In genomic region chr7:69898189-69898588, GRCh38 we compare ENCODE assay signal across 12 cellular contexts.
DNase-seq lines count a peak whose midpoint lies in the region; ATAC-seq and TF ChIP-seq lines count a peak whose summit lies in the region.
"Had no signal": no experiment of that assay in that cellular context is flagged by ENCODE, and none has a peak within 500 bp of the region (broad histone marks: within the 10 kb centered on the region; RNA-seq: fewer than 3 reads in every experiment).

No MANE protein-coding gene starts in this region.

- peaks cover 96% of the 10 kb centered on the region for H4K20me1 ChIP-seq in BLaER1

- H3K4me3 ChIP-seq in BLaER1, result no peak overlapping the region

- H3K36me3 ChIP-seq in BLaER1, result peaks cover 24% of the 10 kb centered on the region

- no peaks in the 10 kb centered on the region for H3K36me3 Mint-ChIP-seq in mesothelial cell of epicardium
- no peaks in the 10 kb centered on the region for H3K36me3 Mint-ChIP-seq in activated CD8-positive, alpha-beta T cell treated with anti-CD3 and anti-CD28 coated beads for 36 hours (ENCODE audit: low read depth)

- peaks cover 9% of the 10 kb centered on the region for H3K4me1 Mint-ChIP-seq in mesothelial cell of epicardium
- no peaks in the 10 kb centered on the region for H3K4me1 Mint-ChIP-seq in activated CD8-positive, alpha-beta T cell treated with anti-CD3 and anti-CD28 coated beads for 36 hours (ENCODE audit: low read depth)

- H3K27ac Mint-ChIP-seq in mesothelial cell of epicardium, result no peak overlapping the region
- H3K27ac Mint-ChIP-seq in activated CD8-positive, alpha-beta T cell treated with anti-CD3 and anti-CD28 coated beads for 36 hours, result no peak overlapping the region

- H3K9me3 ChIP-seq in BLaER1, result no peaks in the 10 kb centered on the region

- H3K4me1 ChIP-seq in BLaER1, result peaks cover 48% of the 10 kb centered on the region

- TF ChIP-seq CTCF in mesothelial cell of epicardium (IDR thresholded peaks at IDR 0.05; ENCODE audit: unreplicated experiment), result no peak
- no peak for TF ChIP-seq CTCF in activated CD8-positive, alpha-beta T cell treated with anti-CD3 and anti-CD28 coated beads for 36 hours (IDR thresholded peaks at IDR 0.05)

- no peak overlapping the region for H3K4me3 Mint-ChIP-seq in mesothelial cell of epicardium
- H3K4me3 Mint-ChIP-seq in activated CD8-positive, alpha-beta T cell treated with anti-CD3 and anti-CD28 coated beads for 36 hours, result no peak overlapping the region

- no peak for DNase-seq in Right ventricle myocardium inferior (ENCODE audit: missing footprints)
- no peak for DNase-seq in mesothelial cell of epicardium (ENCODE audit: low spot score in 2 of 2, unreplicated experiment in 2 of 2)
- DNase-seq in HuH-7.5 (ENCODE audit: low spot score), result no peak
- DNase-seq in activated CD8-positive, alpha-beta T cell treated with anti-CD3 and anti-CD28 coated beads for 36 hours, result no peak
- DNase-seq: hippocampal formation, mammary epithelial cell, NCI-H2029, T-helper 9 cell had no signal

- no peak overlapping the region for H3K9ac ChIP-seq in BLaER1

- 0 out of 2 replicates have a peak overlapping the region, but pooled peaks have one; percentile 10 for H3K4me2 ChIP-seq in BLaER1

- H3K27ac ChIP-seq in BLaER1, result no peak overlapping the region

- peaks cover 5% of the 10 kb centered on the region for H3K9me3 Mint-ChIP-seq in mesothelial cell of epicardium
- peaks cover 2% of the 10 kb centered on the region for H3K9me3 Mint-ChIP-seq in activated CD8-positive, alpha-beta T cell treated with anti-CD3 and anti-CD28 coated beads for 36 hours

- peak; percentile 84 for ATAC-seq in GM19328 (IDR thresholded peaks at IDR 0.05; ENCODE audit: unreplicated experiment)
- ATAC-seq in HG02870 (IDR thresholded peaks at IDR 0.05; ENCODE audit: unreplicated experiment), result peak; percentile 89
- peak; percentile 66 for ATAC-seq in HG03558 (IDR thresholded peaks at IDR 0.05; ENCODE audit: extremely low read depth, unreplicated experiment)
- no peak for ATAC-seq in Right ventricle myocardium inferior
- no peak for ATAC-seq in activated CD8-positive, alpha-beta T cell treated with anti-CD3 and anti-CD28 coated beads for 36 hours

- H3K27me3 ChIP-seq in BLaER1, result no peaks in the 10 kb centered on the region

- intact Hi-C loops in Right ventricle myocardium inferior (cut with DNase I), result no loop called here
- intact Hi-C loops in activated CD8-positive, alpha-beta T cell treated with anti-CD3 and anti-CD28 coated beads for 36 hours (cut with micrococcal nuclease), result no loop called here

- no peaks in the 10 kb centered on the region for H3K27me3 Mint-ChIP-seq in mesothelial cell of epicardium (ENCODE audit: low read depth)
- peaks cover 8% of the 10 kb centered on the region for H3K27me3 Mint-ChIP-seq in activated CD8-positive, alpha-beta T cell treated with anti-CD3 and anti-CD28 coated beads for 36 hours

- POLR2A ChIA-PET in activated CD8-positive, alpha-beta T cell treated with anti-CD3 and anti-CD28 coated beads for 36 hours (lab: Charles Lee), result no interaction called here

- CTCF ChIA-PET in activated CD8-positive, alpha-beta T cell treated with anti-CD3 and anti-CD28 coated beads for 36 hours (lab: Charles Lee), result no interaction called here

Comparison
In these comparisons a context has a peak if more than half of its experiments do, and no peak if none do; other contexts are left out.
1. ATAC-seq: peak in GM19328 (single experiment), HG02870 (single experiment) and HG03558 (single experiment); none in Right ventricle myocardium inferior (single experiment) and activated CD8-positive, alpha-beta T cell treated with anti-CD3 and anti-CD28 coated beads for 36 hours (single experiment).